ENCODE assay signal across 20 cellular contexts in the genomic region with DNA sequence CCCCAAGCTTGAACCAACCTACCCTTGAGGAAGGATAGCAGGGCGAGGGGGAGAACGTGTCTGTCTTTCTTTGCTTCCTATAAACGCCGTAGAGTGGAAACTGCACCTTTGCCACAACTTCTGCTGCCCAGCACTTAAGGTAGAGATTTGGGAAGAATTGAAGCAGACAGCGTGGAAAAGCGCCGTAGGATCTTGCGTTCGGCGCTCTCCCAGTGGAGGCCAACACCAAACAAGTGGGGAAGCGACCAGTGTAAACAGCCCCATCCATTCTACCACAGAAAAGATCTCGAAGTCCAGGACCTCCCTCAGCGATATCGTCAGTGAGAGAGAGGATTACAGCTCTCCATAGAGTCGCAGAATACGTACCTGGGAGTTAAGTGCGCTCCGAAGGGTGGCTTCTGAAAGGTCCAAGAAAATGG. TPM values are rescaled to one million over a fixed set of nuclear protein-coding genes. Genes with fewer than 3 reads are reported as not detected.
"Had no signal": no experiment of that assay in that cellular context is flagged by ENCODE, and none has a peak within 500 bp of the region (broad histone marks: within the 10 kb centered on the region; RNA-seq: fewer than 3 reads in every experiment).

No MANE protein-coding gene starts in this region.

- H3K36me3 ChIP-seq: brain microvascular endothelial cell, left lung, neutrophil had no signal

- H3K4me3 ChIP-seq: left lung had no signal

- H3K4me3 Mint-ChIP-seq: activated CD4-positive, alpha-beta T cell treated with anti-CD3 and anti-CD28 coated beads for 36 hours; activated CD8-positive, alpha-beta T cell treated with anti-CD3 and anti-CD28 coated beads for 36 hours; activated naive CD8-positive, alpha-beta T cell treated with anti-CD3 and anti-CD28 coated beads, Interleukin-2, amount 10 ng/mL, durations not matched to agents 7 days and 5 days; activated T-cell treated with anti-CD3 and anti-CD28 coated beads, Interleukin-2, amount 50 U/mL, for 4 hours; central memory CD8-positive, alpha-beta T cell; stimulated activated memory B cell treated with anti-CD40 and anti-IgM and Interleukin-4, amounts not matched to agents 10 μg/mL and 1 μg/mL and 100 μg/mL, for 72 hours had no signal

- H3K36me3 Mint-ChIP-seq: T-cell had no signal

- ATAC-seq: activated CD4-positive, alpha-beta T cell treated with anti-CD3 and anti-CD28 coated beads for 36 hours; activated CD8-positive, alpha-beta T cell treated with anti-CD3 and anti-CD28 coated beads for 36 hours; activated T-cell treated with anti-CD3 and anti-CD28 coated beads, Interleukin-2, amount 50 U/mL, for 4 hours; left lung; stimulated activated memory B cell treated with anti-CD40 and anti-IgM and Interleukin-4, amounts not matched to agents 10 μg/mL and 1 μg/mL and 100 μg/mL, for 72 hours; T-cell had no signal

- DNase-seq: activated CD4-positive, alpha-beta T cell treated with anti-CD3 and anti-CD28 coated beads for 36 hours; activated CD8-positive, alpha-beta T cell treated with anti-CD3 and anti-CD28 coated beads for 36 hours; activated effector memory CD4-positive, alpha-beta T cell treated with anti-CD3 and anti-CD28 coated beads, Interleukin-2, amount 50 U/mL, for 16 hours; activated naive CD8-positive, alpha-beta T cell treated with anti-CD3 and anti-CD28 coated beads, Interleukin-2, amount 10 ng/mL, durations not matched to agents 7 days and 5 days; activated T-cell treated with anti-CD3 and anti-CD28 coated beads, Interleukin-2, amount 50 U/mL, for 4 hours; brain microvascular endothelial cell; cortex of kidney; effector CD4-positive, alpha-beta T cell; left lung; mammary epithelial cell; posterior cingulate gyrus; stimulated activated CD4-positive, alpha-beta T cell treated with anti-CD3 and anti-CD28 coated beads, Interleukin-2, amount 100 ng/mL, for 48 hours; T-cell had no signal

- H3K9me3 ChIP-seq: left lung, neutrophil had no signal

- H3K9me3 Mint-ChIP-seq: activated CD8-positive, alpha-beta T cell treated with anti-CD3 and anti-CD28 coated beads for 36 hours; central memory CD8-positive, alpha-beta T cell; stimulated activated memory B cell treated with anti-CD40 and anti-IgM and Interleukin-4, amounts not matched to agents 10 μg/mL and 1 μg/mL and 100 μg/mL, for 72 hours had no signal

- H3K27ac ChIP-seq: brain microvascular endothelial cell, left lung, neutrophil, VCaP had no signal

- H3K27ac Mint-ChIP-seq: activated CD4-positive, alpha-beta T cell treated with anti-CD3 and anti-CD28 coated beads for 36 hours; activated CD8-positive, alpha-beta T cell treated with anti-CD3 and anti-CD28 coated beads for 36 hours; activated naive CD8-positive, alpha-beta T cell treated with anti-CD3 and anti-CD28 coated beads, Interleukin-2, amount 10 ng/mL, durations not matched to agents 7 days and 5 days; stimulated activated memory B cell treated with anti-CD40 and anti-IgM and Interleukin-4, amounts not matched to agents 10 μg/mL and 1 μg/mL and 100 μg/mL, for 72 hours; T-cell had no signal

RNA-seq across cellular contexts. Expression of a gene that starts 3.9 kb away (rescaled TPM):
- total RNA-seq: activated CD4-positive, alpha-beta T cell treated with anti-CD3 and anti-CD28 coated beads for 36 hours; activated CD8-positive, alpha-beta T cell treated with anti-CD3 and anti-CD28 coated beads for 36 hours; activated naive CD8-positive, alpha-beta T cell treated with anti-CD3 and anti-CD28 coated beads, Interleukin-2, amount 10 ng/mL, durations not matched to agents 7 days and 5 days; activated T-cell treated with anti-CD3 and anti-CD28 coated beads, Interleukin-2, amount 50 U/mL, for 4 hours; left lung; mammary epithelial cell; skeletal muscle tissue; T-cell; urinary bladder had no signal
- polyA plus RNA-seq: keratinocyte, mammary epithelial cell had no signal
